19 cellular contexts compared by ENCODE assay signal in genomic region chr7:129103561-129104324, GRCh38.
"Had no signal": no experiment of that assay in that cellular context is flagged by ENCODE, and none has a peak within 500 bp of the region (broad histone marks: within the 10 kb centered on the region; RNA-seq: fewer than 3 reads in every experiment).

No MANE protein-coding gene starts in this region.

- H3K27ac Mint-ChIP-seq: activated T-helper 17 cell treated with anti-CD3 and anti-CD28 coated beads, Interleukin-2, amount 50 U/mL, for 72 hours; memory B cell; natural killer cell treated with Interleukin-12 subunit alpha and Interleukin-12 subunit beta and Interleukin-15 and Interleukin-18, amount 100 ng/mL, for 72 hours; stimulated activated naive CD8-positive, alpha-beta T cell treated with anti-CD3 and anti-CD28 coated beads, Interleukin-15, Interleukin-2, amounts not matched to agents 100 ng/mL and 50 ng/mL, for 24 hours had no signal

- ATAC-seq: activated CD4-positive, CD25-positive, alpha-beta regulatory T cell treated with anti-CD3 and anti-CD28 coated beads, Interleukin-2, amount 50 U/mL, for 24 hours; activated T-helper 17 cell treated with anti-CD3 and anti-CD28 coated beads, Interleukin-2, amount 50 U/mL, for 72 hours; foreskin keratinocyte; psoas muscle; sciatic nerve had no signal

- H3K4me3 ChIP-seq: left ventricle myocardium inferior, psoas muscle, suprapubic skin had no signal

- H3K36me3 ChIP-seq: left ventricle myocardium inferior, suprapubic skin had no signal

- H3K4me1 ChIP-seq: foreskin keratinocyte, left ventricle myocardium inferior had no signal

- H3K4me1 Mint-ChIP-seq: activated T-helper 17 cell treated with anti-CD3 and anti-CD28 coated beads, Interleukin-2, amount 50 U/mL, for 72 hours had no signal

- H3K9me3 Mint-ChIP-seq: activated T-helper 17 cell treated with anti-CD3 and anti-CD28 coated beads, Interleukin-2, amount 50 U/mL, for 72 hours; dendritic cell treated with granulocyte-macrophage colony-stimulating factor and Interleukin-4, amounts not matched to agents 40 ng/mL and 50 ng/mL, for 4 days; memory B cell; natural killer cell treated with Interleukin-12 subunit alpha and Interleukin-12 subunit beta and Interleukin-15 and Interleukin-18, amount 100 ng/mL, for 72 hours; stimulated activated naive CD8-positive, alpha-beta T cell treated with anti-CD3 and anti-CD28 coated beads, Interleukin-15, Interleukin-2, amounts not matched to agents 100 ng/mL and 50 ng/mL, for 24 hours had no signal

- H3K27ac ChIP-seq: foreskin keratinocyte, left ventricle myocardium inferior, suprapubic skin had no signal

- H3K36me3 Mint-ChIP-seq: memory B cell; natural killer cell treated with Interleukin-12 subunit alpha and Interleukin-12 subunit beta and Interleukin-15 and Interleukin-18, amount 100 ng/mL, for 72 hours had no signal

- H3K9me3 ChIP-seq: left ventricle myocardium inferior, psoas muscle, suprapubic skin had no signal

- DNase-seq: activated naive CD4-positive, alpha-beta T cell treated with Interleukin-2 at 50 U/mL for 16 hours; activated T-cell treated with anti-CD3 and anti-CD28 coated beads for 4 hours; anterior cingulate cortex; effector memory CD4-positive, alpha-beta T cell; foreskin keratinocyte; head of caudate nucleus; islet precursor cell; left ventricle myocardium inferior; psoas muscle; T-helper 9 cell had no signal

- H3K27me3 ChIP-seq: suprapubic skin had no signal

- H3K27me3 Mint-ChIP-seq: activated T-helper 17 cell treated with anti-CD3 and anti-CD28 coated beads, Interleukin-2, amount 50 U/mL, for 72 hours; memory B cell; stimulated activated naive CD8-positive, alpha-beta T cell treated with anti-CD3 and anti-CD28 coated beads, Interleukin-15, Interleukin-2, amounts not matched to agents 100 ng/mL and 50 ng/mL, for 24 hours had no signal

- H3K4me3 Mint-ChIP-seq: activated T-helper 17 cell treated with anti-CD3 and anti-CD28 coated beads, Interleukin-2, amount 50 U/mL, for 72 hours; dendritic cell treated with granulocyte-macrophage colony-stimulating factor and Interleukin-4, amounts not matched to agents 40 ng/mL and 50 ng/mL, for 4 days; memory B cell; natural killer cell treated with Interleukin-12 subunit alpha and Interleukin-12 subunit beta and Interleukin-15 and Interleukin-18, amount 100 ng/mL, for 72 hours; stimulated activated naive CD8-positive, alpha-beta T cell treated with anti-CD3 and anti-CD28 coated beads, Interleukin-15, Interleukin-2, amounts not matched to agents 100 ng/mL and 50 ng/mL, for 24 hours had no signal

- FAIRE-seq: bronchial epithelial cell had no signal
